In the genomic region with DNA sequence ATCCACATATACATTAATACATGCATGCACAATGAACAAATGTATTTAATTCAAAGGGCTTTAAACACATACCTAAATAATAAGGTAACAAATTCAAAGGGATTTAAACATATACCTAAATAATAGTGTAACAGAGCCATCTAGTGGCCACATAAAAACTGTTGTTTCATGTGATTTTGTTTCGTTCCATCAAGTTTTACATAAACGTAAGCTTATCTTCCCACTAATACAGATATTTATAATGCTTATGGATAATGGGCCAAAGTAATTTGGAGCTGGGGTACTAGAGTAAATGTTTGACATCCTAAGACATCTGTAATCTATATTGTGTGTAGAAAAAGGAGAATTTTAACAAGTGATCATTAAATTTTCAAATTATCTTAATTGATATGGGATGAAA, we compare ENCODE assay signal across 9 cellular contexts.
DNase-seq lines count a peak whose midpoint lies in the region; ATAC-seq, FAIRE-seq and TF ChIP-seq lines count a peak whose summit lies in the region.
"Had no signal": no experiment of that assay in that cellular context is flagged by ENCODE, and none has a peak within 500 bp of the region (broad histone marks: within the 10 kb centered on the region; RNA-seq: fewer than 3 reads in every experiment).

No MANE protein-coding gene starts in this region.

- no peaks in the 10 kb centered on the region for H3K4me1 Mint-ChIP-seq in astrocyte (ENCODE audit: low read depth, unreplicated experiment)

- peaks cover 3% of the 10 kb centered on the region for H3K9me3 Mint-ChIP-seq in astrocyte (ENCODE audit: unreplicated experiment)

- H3K27ac Mint-ChIP-seq in astrocyte (ENCODE audit: unreplicated experiment): no peak overlapping the region

- H3K36me3 Mint-ChIP-seq in astrocyte (ENCODE audit: low read depth, unreplicated experiment): no peaks in the 10 kb centered on the region

- H3K4me3 ChIP-seq in H7 (ENCODE audit: insufficient read depth, low read depth, low read length): no peak overlapping the region
- H3K4me3 ChIP-seq in astrocyte (ENCODE audit: insufficient read depth, low read depth, low read length): no peak overlapping the region
- H3K4me3 ChIP-seq in kidney epithelial cell (ENCODE audit: low read depth, low read length): no peak overlapping the region
- H3K4me3 ChIP-seq: BLaER1 treated with 17β-estradiol and CSF1 and Interleukin-3, amounts not matched to agents 10 nM and 100 nM had no signal

- H3K27me3 Mint-ChIP-seq in astrocyte (ENCODE audit: low read depth, unreplicated experiment): no peaks in the 10 kb centered on the region

- H3K36me3 ChIP-seq in H7 (replicated peaks; ENCODE audit: control insufficient read depth, insufficient read depth, low read length) (no peaks in the 10 kb centered on the region), astrocyte (ENCODE audit: insufficient read depth, low read length) (no peaks in the 10 kb centered on the region), kidney epithelial cell (ENCODE audit: control insufficient read depth, insufficient read depth, low read length) (no peaks in the 10 kb centered on the region)
- H3K36me3 ChIP-seq: BLaER1 treated with 17β-estradiol and CSF1 and Interleukin-3, amounts not matched to agents 10 nM and 100 nM had no signal

- H3K9ac ChIP-seq in astrocyte (ENCODE audit: low read length): no peak overlapping the region
- H3K9ac ChIP-seq: BLaER1 treated with 17β-estradiol and CSF1 and Interleukin-3, amounts not matched to agents 10 nM and 100 nM had no signal

- no peak overlapping the region for H3K4me2 ChIP-seq in astrocyte (ENCODE audit: low read length)
- H3K4me2 ChIP-seq: BLaER1 treated with 17β-estradiol and CSF1 and Interleukin-3, amounts not matched to agents 10 nM and 100 nM had no signal

- H3K27me3 ChIP-seq in H7 (ENCODE audit: control insufficient read depth, insufficient read depth, low read length) (no peaks in the 10 kb centered on the region), astrocyte (ENCODE audit: insufficient read depth, low read length) (peaks cover 4% of the 10 kb centered on the region), kidney epithelial cell (ENCODE audit: control insufficient read depth, insufficient read depth, low read length) (no peaks in the 10 kb centered on the region)
- H3K27me3 ChIP-seq: BLaER1 treated with 17β-estradiol and CSF1 and Interleukin-3, amounts not matched to agents 10 nM and 100 nM had no signal

- no peaks in the 10 kb centered on the region for H3K9me3 ChIP-seq in astrocyte (ENCODE audit: insufficient read depth, low read depth, low read length)

- ATAC-seq in GM19455 (IDR thresholded peaks at IDR 0.05; ENCODE audit: unreplicated experiment): no peak

- H3K4me3 Mint-ChIP-seq in astrocyte (ENCODE audit: unreplicated experiment): no peak overlapping the region

- H3K4me1 ChIP-seq in astrocyte (ENCODE audit: insufficient read depth, low read length): no peaks in the 10 kb centered on the region

- DNase-seq in NCI-H1105 treated with DMSO at 0.1 percent for 48 hours (lab: John Stamatoyannopoulos, UW): peak; percentile 24
- DNase-seq in NCI-H1105 (lab: John Stamatoyannopoulos, UW): no peak
- DNase-seq in H7: peak; percentile 20
- DNase-seq in NCI-H146 treated with DMSO at 0.1 percent for 48 hours (lab: John Stamatoyannopoulos, UW; ENCODE audit: unreplicated experiment): peak; percentile 5
- DNase-seq in astrocyte (ENCODE audit: low read depth): peak; percentile 27
- no peak for DNase-seq in kidney epithelial cell (ENCODE audit: low read depth)
- no peak for DNase-seq in GM19238 (ENCODE audit: insufficient read length, low spot score)

- no peak overlapping the region for H2AFZ ChIP-seq in astrocyte (ENCODE audit: low read depth, low read length)

- TF ChIP-seq CTCF in astrocyte (IDR thresholded peaks at IDR 0.05; ENCODE audit: insufficient read depth, low read depth, low read length): peak; percentile 43
- peak; percentile 44 for TF ChIP-seq CTCF in kidney epithelial cell (IDR thresholded peaks at IDR 0.05; ENCODE audit: insufficient read depth, low read length, poor library complexity, severe bottlenecking)

- H4K20me1 ChIP-seq in astrocyte (ENCODE audit: insufficient read depth, low read length): no peaks in the 10 kb centered on the region
- H4K20me1 ChIP-seq: BLaER1 treated with 17β-estradiol and CSF1 and Interleukin-3, amounts not matched to agents 10 nM and 100 nM had no signal

- FAIRE-seq in astrocyte (lab: Jason Lieb, UNC): peak; percentile 65

- no peaks in the 10 kb centered on the region for H3K79me2 ChIP-seq in astrocyte (ENCODE audit: insufficient read depth, low read length)

- no peak overlapping the region for H3K27ac ChIP-seq in astrocyte (ENCODE audit: low read depth, low read length)
- H3K27ac ChIP-seq: BLaER1 treated with 17β-estradiol and CSF1 and Interleukin-3, amounts not matched to agents 10 nM and 100 nM had no signal

Comparison
In these comparisons a context has a peak if more than half of its experiments do, and no peak if none do; other contexts are left out.
1. DNase-seq: peak in NCI-H1105 treated with DMSO at 0.1 percent for 48 hours (single experiment), H7 (single experiment), NCI-H146 treated with DMSO at 0.1 percent for 48 hours (single experiment) and astrocyte (single experiment); none in NCI-H1105 (single experiment), kidney epithelial cell (single experiment) and GM19238 (single experiment).